In genomic region chr5:166032601-166033000, GRCh38 we compare ENCODE assay signal across 18 cellular contexts.
DNase-seq lines count a peak whose midpoint lies in the region; ATAC-seq, FAIRE-seq and TF ChIP-seq lines count a peak whose summit lies in the region.
"Had no signal": no experiment of that assay in that cellular context is flagged by ENCODE, and none has a peak within 500 bp of the region (broad histone marks: within the 10 kb centered on the region; RNA-seq: fewer than 3 reads in every experiment).

No MANE protein-coding gene starts in this region.

- dilution Hi-C loops in keratinocyte (cut with MboI; ENCODE audit: extremely low pct_ligation_motif_present, low sequenced_read_pairs), result no loop called here

- no peak overlapping the region for H2AFZ ChIP-seq in keratinocyte (ENCODE audit: control insufficient read depth, low read length)
- no peak overlapping the region for H2AFZ ChIP-seq in smooth muscle cell (ENCODE audit: low read depth)

- H3K4me1 ChIP-seq in RWPE2 (ENCODE audit: insufficient read depth, poor library complexity, severe bottlenecking), result no peaks in the 10 kb centered on the region
- H3K4me1 ChIP-seq in keratinocyte (ENCODE audit: control insufficient read depth, extremely low read depth, insufficient read depth, low read length), result peaks cover 18% of the 10 kb centered on the region
- no peaks in the 10 kb centered on the region for H3K4me1 ChIP-seq in smooth muscle cell (ENCODE audit: low read depth)

- H3K9ac ChIP-seq in keratinocyte (ENCODE audit: control insufficient read depth, extremely low read depth, insufficient read depth, low read length), result no peak overlapping the region
- H3K9ac ChIP-seq in smooth muscle cell (ENCODE audit: low read depth), result no peak overlapping the region

- WGBS in smooth muscle cell (ENCODE audit: low lambda C conversion rate), result 77% methylated on average over 1 of the region's 1 CpG

- H3K9me3 ChIP-seq in RWPE2 (ENCODE audit: severe bottlenecking) (peaks cover 3% of the 10 kb centered on the region), keratinocyte (ENCODE audit: control insufficient read depth, low read depth, low read length) (no peaks in the 10 kb centered on the region), smooth muscle cell (replicated peaks; ENCODE audit: low read depth) (no peaks in the 10 kb centered on the region)

- CTCF ChIA-PET in activated CD4-positive, alpha-beta T cell treated with anti-CD3 and anti-CD28 coated beads, Interleukin-2, amount 10 ng/mL, durations not matched to agents 7 days and 5 days (lab: Charles Lee), result no interaction called here

- no peaks in the 10 kb centered on the region for H3K27me3 Mint-ChIP-seq in activated CD4-positive, alpha-beta T cell treated with anti-CD3 and anti-CD28 coated beads, Interleukin-2, amount 10 ng/mL, durations not matched to agents 7 days and 5 days

- no peaks in the 10 kb centered on the region for H3K4me1 Mint-ChIP-seq in activated CD4-positive, alpha-beta T cell treated with anti-CD3 and anti-CD28 coated beads, Interleukin-2, amount 10 ng/mL, durations not matched to agents 7 days and 5 days
- H3K4me1 Mint-ChIP-seq: CD14-positive monocyte had no signal

- H3K79me2 ChIP-seq in keratinocyte (ENCODE audit: control insufficient read depth, insufficient read depth, low read length) (no peaks in the 10 kb centered on the region), smooth muscle cell (ENCODE audit: low read depth) (no peaks in the 10 kb centered on the region)

- peak overlapping the region; percentile 29 for H3K27ac ChIP-seq in RWPE2 (ENCODE audit: poor library complexity, severe bottlenecking)
- peak overlapping the region; percentile 72 for H3K27ac ChIP-seq in keratinocyte (ENCODE audit: control insufficient read depth, insufficient read depth, low read length)
- H3K27ac ChIP-seq in smooth muscle cell (ENCODE audit: low read depth), result peak overlapping the region; percentile 58

- H3K4me2 ChIP-seq in keratinocyte (ENCODE audit: control insufficient read depth, extremely low read depth, insufficient read depth, low read depth, low read length) (peak overlapping the region; percentile 39), smooth muscle cell (no peak overlapping the region)

- no peaks in the 10 kb centered on the region for H3K36me3 ChIP-seq in RWPE2 (ENCODE audit: low read depth)
- no peaks in the 10 kb centered on the region for H3K36me3 ChIP-seq in keratinocyte (ENCODE audit: control insufficient read depth in 2 of 2, extremely low read depth in 1 of 2, insufficient read depth in 2 of 2, low read length in 2 of 2)
- H3K36me3 ChIP-seq in smooth muscle cell (ENCODE audit: low read depth), result no peaks in the 10 kb centered on the region

- peak; percentile 52; the same call in 1 of the 3 replicates for ATAC-seq in RWPE2 (ENCODE audit: low read depth)
- no peak for ATAC-seq in SK-N-SH treated with all-trans-retinoic acid at 6 μM for 48 hours
- ATAC-seq: CD8-positive, alpha-beta T cell had no signal

- H3K4me3 ChIP-seq in RWPE2 (ENCODE audit: severe bottlenecking) (no peak overlapping the region), epithelial cell of esophagus (ENCODE audit: low read length) (no peak overlapping the region), keratinocyte (ENCODE audit: control insufficient read depth in 2 of 3, extremely low read depth in 1 of 3, insufficient read depth in 2 of 3, low read depth in 1 of 3, low read length in 3 of 3) (no peak overlapping the region), smooth muscle cell (no peak overlapping the region)

- H3K4me3 Mint-ChIP-seq in activated CD4-positive, alpha-beta T cell treated with anti-CD3 and anti-CD28 coated beads, Interleukin-2, amount 10 ng/mL, durations not matched to agents 7 days and 5 days, result no peak overlapping the region
- H3K4me3 Mint-ChIP-seq: CD14-positive monocyte; CD8-positive, alpha-beta T cell; HFFc6 had no signal

- TF ChIP-seq CTCF in RWPE2 (IDR thresholded peaks at IDR 0.05; ENCODE audit: poor library complexity, severe bottlenecking), result no peak
- no peak for TF ChIP-seq CTCF in epithelial cell of esophagus (IDR thresholded peaks at IDR 0.05; ENCODE audit: insufficient read depth, low read depth, low read length, missing control alignments)
- no peak for TF ChIP-seq CTCF in keratinocyte (optimal IDR thresholded peaks at IDR 0.05 in 1 of 3, IDR thresholded peaks at IDR 0.05 in 1 of 3, conservative IDR thresholded peaks at IDR 0.05 in 1 of 3; ENCODE audit: extremely low read depth in 1 of 3, insufficient read depth in 2 of 3, low read length in 3 of 3)
- TF ChIP-seq CTCF in smooth muscle cell (IDR thresholded peaks at IDR 0.05; ENCODE audit: borderline replicate concordance, insufficient read depth, poor library complexity, severe bottlenecking), result no peak

- H4K20me1 ChIP-seq in keratinocyte (ENCODE audit: control insufficient read depth, extremely low read depth, insufficient read depth, low read length) (no peaks in the 10 kb centered on the region), smooth muscle cell (ENCODE audit: low read depth) (no peaks in the 10 kb centered on the region)

- peaks cover 6% of the 10 kb centered on the region for H3K9me3 Mint-ChIP-seq in activated CD4-positive, alpha-beta T cell treated with anti-CD3 and anti-CD28 coated beads, Interleukin-2, amount 10 ng/mL, durations not matched to agents 7 days and 5 days

- H3K9me1 ChIP-seq in keratinocyte (ENCODE audit: control insufficient read depth, extremely low read depth, insufficient read depth, low read length), result no peaks in the 10 kb centered on the region

- no peak for DNase-seq in RWPE2 (ENCODE audit: low spot score)
- peak; percentile 75 for DNase-seq in epithelial cell of esophagus (ENCODE audit: low read depth)
- DNase-seq in keratinocyte (ENCODE audit: low read depth, low spot score), result peak; percentile 71
- DNase-seq in smooth muscle cell (lab: John Stamatoyannopoulos, UW; ENCODE audit: unreplicated experiment), result no peak
- no peak for DNase-seq in activated CD4-positive, alpha-beta T cell treated with anti-CD3 and anti-CD28 coated beads, Interleukin-2, amount 10 ng/mL, durations not matched to agents 7 days and 5 days
- DNase-seq in KG1 (lab: John Stamatoyannopoulos, UW), result no peak
- DNase-seq: CD8-positive, alpha-beta T cell; COR-L47; DMS153; DMS79 treated with DMSO at 0.1 percent for 48 hours; EL; HCEC 1CT; HFFc6 had no signal

- no peaks in the 10 kb centered on the region for H3F3A ChIP-seq in smooth muscle cell (ENCODE audit: low read depth)

- H3K36me3 Mint-ChIP-seq in activated CD4-positive, alpha-beta T cell treated with anti-CD3 and anti-CD28 coated beads, Interleukin-2, amount 10 ng/mL, durations not matched to agents 7 days and 5 days (ENCODE audit: low read depth), result no peaks in the 10 kb centered on the region
- H3K36me3 Mint-ChIP-seq: CD14-positive monocyte; CD8-positive, alpha-beta T cell had no signal

- FAIRE-seq in keratinocyte (lab: Jason Lieb, UNC), result peak; percentile 91
- FAIRE-seq: D721Med, G401.6, GM12891 had no signal

- no peaks in the 10 kb centered on the region for H3K27me3 ChIP-seq in RWPE2 (ENCODE audit: insufficient read depth, poor library complexity, severe bottlenecking)
- H3K27me3 ChIP-seq in keratinocyte (ENCODE audit: control insufficient read depth, extremely low read depth, insufficient read depth, low read length), result no peaks in the 10 kb centered on the region
- H3K27me3 ChIP-seq in smooth muscle cell (ENCODE audit: low read depth), result no peaks in the 10 kb centered on the region

- H3K27ac Mint-ChIP-seq in activated CD4-positive, alpha-beta T cell treated with anti-CD3 and anti-CD28 coated beads, Interleukin-2, amount 10 ng/mL, durations not matched to agents 7 days and 5 days, result no peak overlapping the region
- H3K27ac Mint-ChIP-seq: CD14-positive monocyte; CD8-positive, alpha-beta T cell; HFFc6 had no signal

- POLR2A ChIA-PET in activated CD4-positive, alpha-beta T cell treated with anti-CD3 and anti-CD28 coated beads, Interleukin-2, amount 10 ng/mL, durations not matched to agents 7 days and 5 days (lab: Charles Lee), result no interaction called here

TF ChIP-seq in SK-N-SH treated with all-trans-retinoic acid at 6 μM for 48 hours, 23 proteins besides CTCF, POLR2A, EP300 and RAD21 (continues in another document):
- no peak for TF ChIP-seq ISL1 (CRISPR knock-in tag; IDR thresholded peaks at IDR 0.05)
- TF ChIP-seq ZNF8 (CRISPR knock-in tag; IDR thresholded peaks at IDR 0.05), result no peak
- TF ChIP-seq CSRNP3 (CRISPR knock-in tag; IDR thresholded peaks at IDR 0.05), result no peak
- no peak for TF ChIP-seq TOX (CRISPR knock-in tag; IDR thresholded peaks at IDR 0.05; ENCODE audit: borderline replicate concordance)
- TF ChIP-seq ZC3H10 (CRISPR knock-in tag; IDR thresholded peaks at IDR 0.05), result no peak
- TF ChIP-seq ZFP30 (CRISPR knock-in tag; IDR thresholded peaks at IDR 0.05), result no peak

Comparison
In these comparisons a context has a peak if more than half of its experiments do, and no peak if none do; other contexts are left out.
1. DNase-seq: peak in epithelial cell of esophagus (single experiment) and keratinocyte (single experiment); none in RWPE2 (single experiment), smooth muscle cell (single experiment), activated CD4-positive, alpha-beta T cell treated with anti-CD3 and anti-CD28 coated beads, Interleukin-2, amount 10 ng/mL, durations not matched to agents 7 days and 5 days (single experiment) and KG1 (single experiment).
2. Peak in every context shown above with its lines, with median percentiles within 50 percentile points of each other: H3K27ac ChIP-seq.